In the genomic region with DNA sequence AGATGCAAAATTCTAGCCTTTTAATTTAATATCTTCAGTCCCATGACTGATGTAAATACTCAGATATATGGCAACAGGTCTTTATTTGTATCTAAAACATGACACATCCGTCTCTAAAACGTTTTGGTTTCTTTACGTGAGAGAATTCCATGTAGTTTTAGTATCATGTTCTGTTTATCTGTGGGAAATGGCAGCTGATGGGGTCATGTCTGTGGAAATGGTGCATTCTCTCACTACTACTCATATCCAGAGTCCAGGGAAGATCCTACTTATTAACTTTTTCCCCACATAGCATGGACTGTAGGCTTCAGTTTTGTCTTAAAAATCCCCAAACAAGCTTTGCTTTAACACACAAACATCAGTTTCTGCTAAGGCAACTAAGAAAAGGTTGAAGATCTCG, we compare ENCODE assay signal across 17 cellular contexts. TPM values are rescaled to one million over a fixed set of nuclear protein-coding genes. Genes with fewer than 3 reads are reported as not detected.
DNase-seq lines count a peak whose midpoint lies in the region; ATAC-seq and TF ChIP-seq lines count a peak whose summit lies in the region.
"Had no signal": no experiment of that assay in that cellular context is flagged by ENCODE, and none has a peak within 500 bp of the region (broad histone marks: within the 10 kb centered on the region; RNA-seq: fewer than 3 reads in every experiment).

No MANE protein-coding gene starts in this region.

- peak overlapping the region; percentile 95; the same call in 1 of the 2 replicates for H3K23ac ChIP-seq in IMR-90 (ENCODE audit: low read depth, low read length)

- no peaks in the 10 kb centered on the region for H3K9me3 Mint-ChIP-seq in activated CD4-positive, alpha-beta T cell treated with anti-CD3 and anti-CD28 coated beads for 36 hours (ENCODE audit: low read depth)
- H3K9me3 Mint-ChIP-seq: endodermal cell, WTC11 had no signal

- no peak for TF ChIP-seq RAD21 in IMR-90 (IDR thresholded peaks at IDR 0.05; ENCODE audit: low read length)

- no peaks in the 10 kb centered on the region for H3K9me3 ChIP-seq in IMR-90 (ENCODE audit: control insufficient read depth, insufficient read depth, low read length)
- H3K9me3 ChIP-seq: Caco-2, testis had no signal

- H3K4me3 Mint-ChIP-seq in activated CD4-positive, alpha-beta T cell treated with anti-CD3 and anti-CD28 coated beads for 36 hours: no peak overlapping the region
- H3K4me3 Mint-ChIP-seq: endodermal cell, WTC11 had no signal

- no peaks in the 10 kb centered on the region for H3K27me3 ChIP-seq in IMR-90 (ENCODE audit: control insufficient read depth, insufficient read depth, low read length)
- H3K27me3 ChIP-seq: testis had no signal

- H2BK20ac ChIP-seq in IMR-90 (ENCODE audit: low read depth, low read length): peak overlapping the region; percentile 92

- H3K14ac ChIP-seq in IMR-90 (replicated peaks; ENCODE audit: low read depth, low read length): peak overlapping the region; percentile 92; the same call in 1 of the 2 replicates

- no CpG with 5 or more reads among the region's 4 CpGs for WGBS in IMR-90 (ENCODE audit: extremely low coverage in 2 of 2, insufficient read length in 1 of 2), 2 experiments

- H3K9me1 ChIP-seq in IMR-90 (ENCODE audit: insufficient read depth, low read length): peaks cover 11% of the 10 kb centered on the region

- peaks cover 14% of the 10 kb centered on the region for H3K4me1 Mint-ChIP-seq in activated CD4-positive, alpha-beta T cell treated with anti-CD3 and anti-CD28 coated beads for 36 hours
- H3K4me1 Mint-ChIP-seq: endodermal cell had no signal

- POLR2A ChIA-PET in AG04449 (lab: Yijun Ruan, JAX): interaction anchor here (0.6 kb wide), 1 partner anchor 193 kb away, joined by 3 read pairs; no protein-coding TSS in a partner anchor
- POLR2A ChIA-PET in IMR-90 (lab: Charles Lee; ENCODE audit: unreplicated experiment): interaction anchor here (0.5 kb wide), 2 partner anchors 17 to 363 kb away, joined by 4 to 5 read pairs; no protein-coding TSS in a partner anchor
- POLR2A ChIA-PET in activated CD4-positive, alpha-beta T cell treated with anti-CD3 and anti-CD28 coated beads for 36 hours (lab: Charles Lee): no interaction called here

- H3K27ac ChIP-seq in IMR-90 (ENCODE audit: insufficient read depth, low read length): peak overlapping the region; percentile 48; the same call in 1 of the 2 replicates
- H3K27ac ChIP-seq: testis had no signal

- no peak overlapping the region for H2AK5ac ChIP-seq in IMR-90 (ENCODE audit: low read depth, low read length)

- dilution Hi-C loops in IMR-90 (cut with HindIII; ENCODE audit: low sequenced_read_pairs, unreplicated experiment): no loop called here

- no peak overlapping the region for H4K5ac ChIP-seq in IMR-90 (ENCODE audit: low read depth, low read length)

- H3K79me1 ChIP-seq in IMR-90 (ENCODE audit: low read depth in 1 of 2, low read length in 2 of 2): peaks cover 21 to 51% of the 10 kb centered on the region in 2 experiments; a peak in 3 of 4 replicates

- H3K56ac ChIP-seq in IMR-90 (ENCODE audit: extremely low read depth, insufficient read depth, low read length): peak overlapping the region; percentile 59; the same call in 1 of the 2 replicates

- peak overlapping the region; percentile 4; the same call in 1 of the 2 replicates for H3K9ac ChIP-seq in IMR-90 (ENCODE audit: low read depth, low read length)

- H4K20me1 ChIP-seq in IMR-90 (ENCODE audit: insufficient read depth, low read length): peaks cover 11% of the 10 kb centered on the region

- DNase-seq in AG04449 (ENCODE audit: low read depth, low spot score): peak; percentile 90
- DNase-seq in IMR-90: peak; percentile 98
- peak; percentile 93 for DNase-seq in choroid plexus epithelial cell (ENCODE audit: low read depth)
- DNase-seq in myocyte (ENCODE audit: low read depth): peak; percentile 72
- no peak for DNase-seq in activated CD4-positive, alpha-beta T cell treated with anti-CD3 and anti-CD28 coated beads for 36 hours
- no peak for DNase-seq in Right ventricle myocardium inferior (ENCODE audit: missing footprints)
- no peak for DNase-seq in T1000 (lab: John Stamatoyannopoulos, UW)
- DNase-seq in superior temporal gyrus (ENCODE audit: extremely low spot score): no peak
- DNase-seq: ACHN; activated naive CD4-positive, alpha-beta T cell; Caco-2; endodermal cell; NCI-H2081 treated with DMSO at 0.1 percent for 48 hours; NCI-H748 treated with DMSO at 0.1 percent for 48 hours; testis had no signal

- H2AFZ ChIP-seq in IMR-90 (replicated peaks; ENCODE audit: low read length, poor library complexity): no peak overlapping the region

- H3K4me3 ChIP-seq in AG04449 (ENCODE audit: low read depth, low read length) (no peak overlapping the region), IMR-90 (ENCODE audit: insufficient read depth, low read depth, low read length) (no peak overlapping the region), choroid plexus epithelial cell (ENCODE audit: low read depth, low read length) (no peak overlapping the region)
- H3K4me3 ChIP-seq: testis had no signal

- intact Hi-C loops in IMR-90 (cut with micrococcal nuclease) (loop anchor here (1.0 to 5.0 kb wide), 2 partner anchors 8 to 55 kb away; partner anchors contain the start of gene SPTLC2), Right ventricle myocardium inferior (cut with DNase I) (no loop called here)
- intact Hi-C loops in activated CD4-positive, alpha-beta T cell treated with anti-CD3 and anti-CD28 coated beads for 36 hours (cut with DNase I, micrococcal nuclease): no loop called here

- in situ Hi-C loops in IMR-90 (cut with MboI; ENCODE audit: low sequenced_read_pairs): no loop called here

- peak overlapping the region; percentile 71 for H4K91ac ChIP-seq in IMR-90 (ENCODE audit: insufficient read depth, low read depth, low read length)

- no peak overlapping the region for H2AK9ac ChIP-seq in IMR-90 (replicated peaks; ENCODE audit: low read depth, low read length, poor library complexity)

- TF ChIP-seq POLR2A in IMR-90 (IDR thresholded peaks at IDR 0.05; ENCODE audit: low read depth, low read length): 0 out of 2 replicates have a peak, but pooled peaks have one; percentile 21

- H3K18ac ChIP-seq in IMR-90 (ENCODE audit: low read depth, low read length): peak overlapping the region; percentile 93; the same call in 1 of the 2 replicates

- H3K27ac Mint-ChIP-seq in activated CD4-positive, alpha-beta T cell treated with anti-CD3 and anti-CD28 coated beads for 36 hours: no peak overlapping the region
- H3K27ac Mint-ChIP-seq: endodermal cell, progenitor cell of endocrine pancreas, WTC11 had no signal

- H3K4me2 ChIP-seq in IMR-90 (ENCODE audit: low read depth, low read length): peak overlapping the region; percentile 62

- peaks cover 19% of the 10 kb centered on the region for H3K36me3 Mint-ChIP-seq in activated CD4-positive, alpha-beta T cell treated with anti-CD3 and anti-CD28 coated beads for 36 hours (ENCODE audit: low read depth)

- peak overlapping the region; percentile 90; the same call in 1 of the 2 replicates for H3K4ac ChIP-seq in IMR-90 (ENCODE audit: low read depth, low read length)

- TF ChIP-seq CTCF in AG04449 (IDR thresholded peaks at IDR 0.05; ENCODE audit: insufficient read depth, low read length, missing control alignments) (no peak), IMR-90 (conservative IDR thresholded peaks at IDR 0.05; ENCODE audit: low read depth, low read length) (no peak), choroid plexus epithelial cell (conservative IDR thresholded peaks at IDR 0.05; ENCODE audit: low read depth, low read length) (no peak)

- H2BK15ac ChIP-seq in IMR-90 (ENCODE audit: low read depth, low read length): peak overlapping the region; percentile 69; the same call in 1 of the 3 replicates

- peak overlapping the region; percentile 91 for H2BK5ac ChIP-seq in IMR-90 (ENCODE audit: low read depth, low read length, poor library complexity, severe bottlenecking)

- peaks cover 3% of the 10 kb centered on the region; the same call in 1 of the 2 replicates for H3K36me3 ChIP-seq in IMR-90 (ENCODE audit: control insufficient read depth, insufficient read depth, low read length)

- peak; percentile 98 for ATAC-seq in IMR-90 (ENCODE audit: low read depth)
- no peak for ATAC-seq in activated CD4-positive, alpha-beta T cell treated with anti-CD3 and anti-CD28 coated beads for 36 hours
- ATAC-seq in Right ventricle myocardium inferior: no peak
- ATAC-seq: WTC11 had no signal

- BruUV-seq in IMR-90 (replicated peaks; lab: Mats Ljungman, UMichigan): no TSS peak

- H3K27me3 Mint-ChIP-seq in activated CD4-positive, alpha-beta T cell treated with anti-CD3 and anti-CD28 coated beads for 36 hours: no peaks in the 10 kb centered on the region
- H3K27me3 Mint-ChIP-seq: progenitor cell of endocrine pancreas had no signal

- no peak overlapping the region for H4K8ac ChIP-seq in IMR-90 (ENCODE audit: low read depth in 2 of 2, low read length in 2 of 2)

- CTCF ChIA-PET in AG04449 (lab: Yijun Ruan, JAX) (interaction anchor here (1.1 to 1.3 kb wide), 2 partner anchors 12 to 16 kb away, joined by 3 read pairs; no protein-coding TSS in a partner anchor), IMR-90 (lab: Yijun Ruan, JAX) (interaction anchor here (1.0 kb wide), 1 partner anchor 34 kb away, joined by 3 read pairs; no protein-coding TSS in a partner anchor)
- CTCF ChIA-PET in activated CD4-positive, alpha-beta T cell treated with anti-CD3 and anti-CD28 coated beads for 36 hours (lab: Charles Lee): interaction anchor here (0.6 kb wide), 1 partner anchor 205 kb away, joined by 3 read pairs; no protein-coding TSS in a partner anchor

- peaks cover 14% of the 10 kb centered on the region for H3K4me1 ChIP-seq in IMR-90 (ENCODE audit: control insufficient read depth, insufficient read depth, low read length)
- H3K4me1 ChIP-seq: Caco-2 had no signal

- peak overlapping the region; percentile 91; the same call in 1 of the 2 replicates for H2BK120ac ChIP-seq in IMR-90 (ENCODE audit: low read depth, low read length)

TF ChIP-seq in IMR-90, 13 proteins besides CTCF, POLR2A, EP300 and RAD21 (continues in another document):
- TF ChIP-seq SMC3 (IDR thresholded peaks at IDR 0.05; ENCODE audit: low read depth, low read length) (no peak), NFE2L2 (IDR thresholded peaks at IDR 0.05; ENCODE audit: low read depth, low read length) (no peak), RFX5 (IDR thresholded peaks at IDR 0.05; ENCODE audit: low read depth, low read length) (no peak), BHLHE40 (IDR thresholded peaks at IDR 0.05; ENCODE audit: low read depth, low read length) (peak; percentile 90), FOS (IDR thresholded peaks at IDR 0.05; ENCODE audit: low read depth, low read length) (peak; percentile 78; the same call in 1 of the 2 replicates), CHD1 (IDR thresholded peaks at IDR 0.05; ENCODE audit: low read depth, low read length) (no peak), MAZ (IDR thresholded peaks at IDR 0.05; ENCODE audit: borderline replicate concordance, low read depth, low read length) (no peak)

RNA-seq across cellular contexts. Expression of gene SPTLC2, which starts 53.8 kb away (rescaled TPM):
- 68.3 and 100.0 TPM in 2 replicates for total RNA-seq in IMR-90 (2012; rRNA removed)
- 16.8 and 22.6 TPM in 2 replicates for polyA plus RNA-seq in IMR-90 (2012; rRNA removed)
- polyA plus RNA-seq in IMR-90 (2012; cell fraction: cytosol; rRNA removed): 5.0 and 6.5 TPM in 2 replicates
- polyA plus RNA-seq in IMR-90 (2012; cell fraction: nucleus; rRNA removed; ENCODE audit: low replicate concordance): 2.6 and 14.1 TPM in 2 replicates
- total RNA-seq in myocyte: 10.5 and 11.6 TPM in 2 replicates
- polyA plus RNA-seq in myocyte (2012): 14.1 TPM
- 10 to 100 TPM; 16.8 to 24.6 TPM for total RNA-seq in activated CD4-positive, alpha-beta T cell treated with anti-CD3 and anti-CD28 coated beads for 36 hours
- total RNA-seq in Right ventricle myocardium inferior: 10.8 TPM

Comparison
In these comparisons a context has a peak if more than half of its experiments do, and no peak if none do; other contexts are left out.
1. DNase-seq: peak in AG04449 (single experiment), IMR-90 (single experiment), choroid plexus epithelial cell (single experiment) and myocyte (single experiment); none in activated CD4-positive, alpha-beta T cell treated with anti-CD3 and anti-CD28 coated beads for 36 hours (single experiment), Right ventricle myocardium inferior (single experiment), T1000 (single experiment) and superior temporal gyrus (single experiment).